In the genomic region with DNA sequence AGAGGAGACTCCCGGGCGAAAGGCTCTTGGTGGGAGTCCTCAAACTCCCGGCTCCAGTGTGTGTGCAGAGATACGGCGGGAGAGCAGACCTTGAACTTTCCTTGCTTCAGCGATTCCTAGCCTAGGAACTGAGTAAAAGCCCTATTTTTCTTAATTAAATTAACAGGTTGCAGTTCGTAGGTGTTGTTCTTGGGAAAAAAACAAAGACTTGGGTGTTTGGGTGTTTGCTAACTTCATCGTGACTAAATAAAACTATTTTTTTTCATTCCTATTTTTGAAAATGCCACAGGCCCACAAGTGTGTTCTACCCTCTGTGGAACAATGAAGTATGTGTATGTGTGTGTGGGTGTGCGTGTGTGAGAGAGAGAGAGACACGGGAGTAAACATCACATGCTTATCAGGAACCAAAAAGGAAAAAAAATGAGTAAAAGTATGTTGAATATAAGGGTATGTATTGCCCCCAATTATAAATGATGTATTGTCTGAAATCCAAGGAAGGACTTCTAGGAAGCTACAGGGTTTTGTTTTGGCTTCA, we compare ENCODE assay signal across 1 cellular context.
TF ChIP-seq lines count a peak whose summit lies in the region.

No MANE protein-coding gene starts in this region.

TF ChIP-seq in K562, 482 proteins besides CTCF, POLR2A, EP300 and RAD21 (continued from another document and continues in another):
- TF ChIP-seq THRAP3 (IDR thresholded peaks at IDR 0.05; ENCODE audit: borderline replicate concordance) = no peak
- TF ChIP-seq TAF9B (IDR thresholded peaks at IDR 0.05; ENCODE audit: partially characterized antibody) = peak; percentile 12
- TF ChIP-seq PHF8 (IDR thresholded peaks at IDR 0.05; ENCODE audit: borderline replicate concordance, low read length) = no peak
- TF ChIP-seq ZBTB8A (IDR thresholded peaks at IDR 0.05; ENCODE audit: partially characterized antibody) = no peak
- no peak for TF ChIP-seq NUFIP1 (IDR thresholded peaks at IDR 0.05; ENCODE audit: partially characterized antibody)
- no peak for TF ChIP-seq CBX2 (IDR thresholded peaks at IDR 0.05; ENCODE audit: insufficient read depth, low read length, poor library complexity, severe bottlenecking)
- no peak for TF ChIP-seq ZNF384 (IDR thresholded peaks at IDR 0.05; ENCODE audit: low read depth, low read length)
- TF ChIP-seq ZNF444 (CRISPR knock-in tag; IDR thresholded peaks at IDR 0.05) = no peak
- TF ChIP-seq, protein P1, sequence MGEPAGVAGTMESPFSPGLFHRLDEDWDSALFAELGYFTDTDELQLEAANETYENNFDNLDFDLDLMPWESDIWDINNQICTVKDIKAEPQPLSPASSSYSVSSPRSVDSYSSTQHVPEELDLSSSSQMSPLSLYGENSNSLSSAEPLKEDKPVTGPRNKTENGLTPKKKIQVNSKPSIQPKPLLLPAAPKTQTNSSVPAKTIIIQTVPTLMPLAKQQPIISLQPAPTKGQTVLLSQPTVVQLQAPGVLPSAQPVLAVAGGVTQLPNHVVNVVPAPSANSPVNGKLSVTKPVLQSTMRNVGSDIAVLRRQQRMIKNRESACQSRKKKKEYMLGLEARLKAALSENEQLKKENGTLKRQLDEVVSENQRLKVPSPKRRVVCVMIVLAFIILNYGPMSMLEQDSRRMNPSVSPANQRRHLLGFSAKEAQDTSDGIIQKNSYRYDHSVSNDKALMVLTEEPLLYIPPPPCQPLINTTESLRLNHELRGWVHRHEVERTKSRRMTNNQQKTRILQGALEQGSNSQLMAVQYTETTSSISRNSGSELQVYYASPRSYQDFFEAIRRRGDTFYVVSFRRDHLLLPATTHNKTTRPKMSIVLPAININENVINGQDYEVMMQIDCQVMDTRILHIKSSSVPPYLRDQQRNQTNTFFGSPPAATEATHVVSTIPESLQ (CRISPR knock-in tag; IDR thresholded peaks at IDR 0.05) = no peak
- TF ChIP-seq, protein P2, sequence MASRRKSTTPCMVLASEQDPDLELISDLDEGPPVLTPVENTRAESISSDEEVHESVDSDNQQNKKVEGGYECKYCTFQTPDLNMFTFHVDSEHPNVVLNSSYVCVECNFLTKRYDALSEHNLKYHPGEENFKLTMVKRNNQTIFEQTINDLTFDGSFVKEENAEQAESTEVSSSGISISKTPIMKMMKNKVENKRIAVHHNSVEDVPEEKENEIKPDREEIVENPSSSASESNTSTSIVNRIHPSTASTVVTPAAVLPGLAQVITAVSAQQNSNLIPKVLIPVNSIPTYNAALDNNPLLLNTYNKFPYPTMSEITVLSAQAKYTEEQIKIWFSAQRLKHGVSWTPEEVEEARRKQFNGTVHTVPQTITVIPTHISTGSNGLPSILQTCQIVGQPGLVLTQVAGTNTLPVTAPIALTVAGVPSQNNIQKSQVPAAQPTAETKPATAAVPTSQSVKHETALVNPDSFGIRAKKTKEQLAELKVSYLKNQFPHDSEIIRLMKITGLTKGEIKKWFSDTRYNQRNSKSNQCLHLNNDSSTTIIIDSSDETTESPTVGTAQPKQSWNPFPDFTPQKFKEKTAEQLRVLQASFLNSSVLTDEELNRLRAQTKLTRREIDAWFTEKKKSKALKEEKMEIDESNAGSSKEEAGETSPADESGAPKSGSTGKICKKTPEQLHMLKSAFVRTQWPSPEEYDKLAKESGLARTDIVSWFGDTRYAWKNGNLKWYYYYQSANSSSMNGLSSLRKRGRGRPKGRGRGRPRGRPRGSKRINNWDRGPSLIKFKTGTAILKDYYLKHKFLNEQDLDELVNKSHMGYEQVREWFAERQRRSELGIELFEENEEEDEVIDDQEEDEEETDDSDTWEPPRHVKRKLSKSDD (conservative IDR thresholded peaks at IDR 0.05; ENCODE audit: low read length) = no peak
- no peak for TF ChIP-seq NCOA1 (IDR thresholded peaks at IDR 0.05; ENCODE audit: low read depth)
- TF ChIP-seq, protein P3, sequence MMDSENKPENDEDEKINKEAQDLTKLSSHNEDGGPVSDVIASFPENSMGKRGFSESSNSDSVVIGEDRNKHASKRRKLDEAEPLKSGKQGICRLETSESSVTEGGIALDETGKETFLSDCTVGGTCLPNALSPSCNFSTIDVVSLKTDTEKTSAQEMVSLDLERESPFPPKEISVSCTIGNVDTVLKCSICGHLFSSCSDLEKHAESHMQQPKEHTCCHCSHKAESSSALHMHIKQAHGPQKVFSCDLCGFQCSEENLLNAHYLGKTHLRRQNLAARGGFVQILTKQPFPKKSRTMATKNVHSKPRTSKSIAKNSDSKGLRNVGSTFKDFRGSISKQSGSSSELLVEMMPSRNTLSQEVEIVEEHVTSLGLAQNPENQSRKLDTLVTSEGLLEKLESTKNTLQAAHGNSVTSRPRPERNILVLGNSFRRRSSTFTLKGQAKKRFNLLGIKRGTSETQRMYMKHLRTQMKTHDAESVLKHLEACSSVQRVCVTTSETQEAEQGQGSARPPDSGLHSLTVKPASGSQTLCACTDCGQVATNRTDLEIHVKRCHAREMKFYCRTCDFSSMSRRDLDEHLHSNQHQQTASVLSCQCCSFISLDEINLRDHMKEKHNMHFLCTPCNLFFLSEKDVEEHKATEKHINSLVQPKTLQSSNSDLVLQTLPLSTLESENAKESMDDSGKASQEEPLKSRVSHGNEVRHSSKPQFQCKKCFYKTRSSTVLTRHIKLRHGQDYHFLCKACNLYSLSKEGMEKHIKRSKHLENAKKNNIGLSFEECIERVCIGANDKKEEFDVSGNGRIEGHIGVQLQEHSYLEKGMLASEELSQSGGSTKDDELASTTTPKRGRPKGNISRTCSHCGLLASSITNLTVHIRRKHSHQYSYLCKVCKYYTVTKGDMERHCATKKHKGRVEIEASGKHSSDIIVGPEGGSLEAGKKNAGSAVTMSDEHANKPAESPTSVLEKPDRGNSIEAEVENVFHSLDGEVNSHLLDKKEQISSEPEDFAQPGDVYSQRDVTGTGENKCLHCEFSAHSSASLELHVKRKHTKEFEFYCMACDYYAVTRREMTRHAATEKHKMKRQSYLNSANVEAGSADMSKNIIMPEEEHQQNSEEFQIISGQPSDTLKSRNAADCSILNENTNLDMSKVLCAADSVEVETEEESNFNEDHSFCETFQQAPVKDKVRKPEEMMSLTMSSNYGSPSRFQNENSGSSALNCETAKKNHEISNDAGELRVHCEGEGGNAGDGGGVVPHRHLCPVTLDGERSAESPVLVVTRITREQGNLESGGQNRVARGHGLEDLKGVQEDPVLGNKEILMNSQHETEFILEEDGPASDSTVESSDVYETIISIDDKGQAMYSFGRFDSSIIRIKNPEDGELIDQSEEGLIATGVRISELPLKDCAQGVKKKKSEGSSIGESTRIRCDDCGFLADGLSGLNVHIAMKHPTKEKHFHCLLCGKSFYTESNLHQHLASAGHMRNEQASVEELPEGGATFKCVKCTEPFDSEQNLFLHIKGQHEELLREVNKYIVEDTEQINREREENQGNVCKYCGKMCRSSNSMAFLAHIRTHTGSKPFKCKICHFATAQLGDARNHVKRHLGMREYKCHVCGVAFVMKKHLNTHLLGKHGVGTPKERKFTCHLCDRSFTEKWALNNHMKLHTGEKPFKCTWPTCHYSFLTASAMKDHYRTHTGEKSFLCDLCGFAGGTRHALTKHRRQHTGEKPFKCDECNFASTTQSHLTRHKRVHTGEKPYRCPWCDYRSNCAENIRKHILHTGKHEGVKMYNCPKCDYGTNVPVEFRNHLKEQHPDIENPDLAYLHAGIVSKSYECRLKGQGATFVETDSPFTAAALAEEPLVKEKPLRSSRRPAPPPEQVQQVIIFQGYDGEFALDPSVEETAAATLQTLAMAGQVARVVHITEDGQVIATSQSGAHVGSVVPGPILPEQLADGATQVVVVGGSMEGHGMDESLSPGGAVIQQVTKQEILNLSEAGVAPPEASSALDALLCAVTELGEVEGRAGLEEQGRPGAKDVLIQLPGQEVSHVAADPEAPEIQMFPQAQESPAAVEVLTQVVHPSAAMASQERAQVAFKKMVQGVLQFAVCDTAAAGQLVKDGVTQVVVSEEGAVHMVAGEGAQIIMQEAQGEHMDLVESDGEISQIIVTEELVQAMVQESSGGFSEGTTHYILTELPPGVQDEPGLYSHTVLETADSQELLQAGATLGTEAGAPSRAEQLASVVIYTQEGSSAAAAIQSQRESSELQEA (IDR thresholded peaks at IDR 0.05; ENCODE audit: low read depth) = no peak
- TF ChIP-seq SOX6 (IDR thresholded peaks at IDR 0.05) = peak; percentile 20; the same call in 1 of the 2 replicates
- TF ChIP-seq, protein P4, sequence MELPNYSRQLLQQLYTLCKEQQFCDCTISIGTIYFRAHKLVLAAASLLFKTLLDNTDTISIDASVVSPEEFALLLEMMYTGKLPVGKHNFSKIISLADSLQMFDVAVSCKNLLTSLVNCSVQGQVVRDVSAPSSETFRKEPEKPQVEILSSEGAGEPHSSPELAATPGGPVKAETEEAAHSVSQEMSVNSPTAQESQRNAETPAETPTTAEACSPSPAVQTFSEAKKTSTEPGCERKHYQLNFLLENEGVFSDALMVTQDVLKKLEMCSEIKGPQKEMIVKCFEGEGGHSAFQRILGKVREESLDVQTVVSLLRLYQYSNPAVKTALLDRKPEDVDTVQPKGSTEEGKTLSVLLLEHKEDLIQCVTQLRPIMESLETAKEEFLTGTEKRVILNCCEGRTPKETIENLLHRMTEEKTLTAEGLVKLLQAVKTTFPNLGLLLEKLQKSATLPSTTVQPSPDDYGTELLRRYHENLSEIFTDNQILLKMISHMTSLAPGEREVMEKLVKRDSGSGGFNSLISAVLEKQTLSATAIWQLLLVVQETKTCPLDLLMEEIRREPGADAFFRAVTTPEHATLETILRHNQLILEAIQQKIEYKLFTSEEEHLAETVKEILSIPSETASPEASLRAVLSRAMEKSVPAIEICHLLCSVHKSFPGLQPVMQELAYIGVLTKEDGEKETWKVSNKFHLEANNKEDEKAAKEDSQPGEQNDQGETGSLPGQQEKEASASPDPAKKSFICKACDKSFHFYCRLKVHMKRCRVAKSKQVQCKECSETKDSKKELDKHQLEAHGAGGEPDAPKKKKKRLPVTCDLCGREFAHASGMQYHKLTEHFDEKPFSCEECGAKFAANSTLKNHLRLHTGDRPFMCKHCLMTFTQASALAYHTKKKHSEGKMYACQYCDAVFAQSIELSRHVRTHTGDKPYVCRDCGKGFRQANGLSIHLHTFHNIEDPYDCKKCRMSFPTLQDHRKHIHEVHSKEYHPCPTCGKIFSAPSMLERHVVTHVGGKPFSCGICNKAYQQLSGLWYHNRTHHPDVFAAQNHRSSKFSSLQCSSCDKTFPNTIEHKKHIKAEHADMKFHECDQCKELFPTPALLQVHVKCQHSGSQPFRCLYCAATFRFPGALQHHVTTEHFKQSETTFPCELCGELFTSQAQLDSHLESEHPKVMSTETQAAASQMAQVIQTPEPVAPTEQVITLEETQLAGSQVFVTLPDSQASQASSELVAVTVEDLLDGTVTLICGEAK (IDR thresholded peaks at IDR 0.05) = peak; percentile 23
- TF ChIP-seq, protein P4 (CRISPR knock-in tag; IDR thresholded peaks at IDR 0.05) = no peak
- no peak for TF ChIP-seq MYBL2 (IDR thresholded peaks at IDR 0.05; ENCODE audit: low read depth)
- no peak for TF ChIP-seq MYBL2 (CRISPR knock-in tag; IDR thresholded peaks at IDR 0.05; ENCODE audit: borderline replicate concordance)
- no peak for TF ChIP-seq CEBPB (tag; IDR thresholded peaks at IDR 0.05)
- no peak for TF ChIP-seq ZNF644 (tag; IDR thresholded peaks at IDR 0.05; ENCODE audit: low read depth)
- no peak for TF ChIP-seq SPI1 (IDR thresholded peaks at IDR 0.05; ENCODE audit: borderline replicate concordance, low read depth, low read length)
- TF ChIP-seq MEF2A (IDR thresholded peaks at IDR 0.05; ENCODE audit: control insufficient read depth, low read depth, low read length) = no peak
- TF ChIP-seq HDAC6 (IDR thresholded peaks at IDR 0.05; ENCODE audit: low read depth, low read length) = no peak
- TF ChIP-seq, protein P5, sequence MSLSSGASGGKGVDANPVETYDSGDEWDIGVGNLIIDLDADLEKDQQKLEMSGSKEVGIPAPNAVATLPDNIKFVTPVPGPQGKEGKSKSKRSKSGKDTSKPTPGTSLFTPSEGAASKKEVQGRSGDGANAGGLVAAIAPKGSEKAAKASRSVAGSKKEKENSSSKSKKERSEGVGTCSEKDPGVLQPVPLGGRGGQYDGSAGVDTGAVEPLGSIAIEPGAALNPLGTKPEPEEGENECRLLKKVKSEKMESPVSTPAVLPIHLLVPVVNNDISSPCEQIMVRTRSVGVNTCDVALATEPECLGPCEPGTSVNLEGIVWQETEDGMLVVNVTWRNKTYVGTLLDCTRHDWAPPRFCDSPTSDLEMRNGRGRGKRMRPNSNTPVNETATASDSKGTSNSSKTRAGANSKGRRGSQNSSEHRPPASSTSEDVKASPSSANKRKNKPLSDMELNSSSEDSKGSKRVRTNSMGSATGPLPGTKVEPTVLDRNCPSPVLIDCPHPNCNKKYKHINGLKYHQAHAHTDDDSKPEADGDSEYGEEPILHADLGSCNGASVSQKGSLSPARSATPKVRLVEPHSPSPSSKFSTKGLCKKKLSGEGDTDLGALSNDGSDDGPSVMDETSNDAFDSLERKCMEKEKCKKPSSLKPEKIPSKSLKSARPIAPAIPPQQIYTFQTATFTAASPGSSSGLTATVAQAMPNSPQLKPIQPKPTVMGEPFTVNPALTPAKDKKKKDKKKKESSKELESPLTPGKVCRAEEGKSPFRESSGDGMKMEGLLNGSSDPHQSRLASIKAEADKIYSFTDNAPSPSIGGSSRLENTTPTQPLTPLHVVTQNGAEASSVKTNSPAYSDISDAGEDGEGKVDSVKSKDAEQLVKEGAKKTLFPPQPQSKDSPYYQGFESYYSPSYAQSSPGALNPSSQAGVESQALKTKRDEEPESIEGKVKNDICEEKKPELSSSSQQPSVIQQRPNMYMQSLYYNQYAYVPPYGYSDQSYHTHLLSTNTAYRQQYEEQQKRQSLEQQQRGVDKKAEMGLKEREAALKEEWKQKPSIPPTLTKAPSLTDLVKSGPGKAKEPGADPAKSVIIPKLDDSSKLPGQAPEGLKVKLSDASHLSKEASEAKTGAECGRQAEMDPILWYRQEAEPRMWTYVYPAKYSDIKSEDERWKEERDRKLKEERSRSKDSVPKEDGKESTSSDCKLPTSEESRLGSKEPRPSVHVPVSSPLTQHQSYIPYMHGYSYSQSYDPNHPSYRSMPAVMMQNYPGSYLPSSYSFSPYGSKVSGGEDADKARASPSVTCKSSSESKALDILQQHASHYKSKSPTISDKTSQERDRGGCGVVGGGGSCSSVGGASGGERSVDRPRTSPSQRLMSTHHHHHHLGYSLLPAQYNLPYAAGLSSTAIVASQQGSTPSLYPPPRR (CRISPR knock-in tag; IDR thresholded peaks at IDR 0.05; ENCODE audit: borderline replicate concordance) = no peak
